In the genomic region with DNA sequence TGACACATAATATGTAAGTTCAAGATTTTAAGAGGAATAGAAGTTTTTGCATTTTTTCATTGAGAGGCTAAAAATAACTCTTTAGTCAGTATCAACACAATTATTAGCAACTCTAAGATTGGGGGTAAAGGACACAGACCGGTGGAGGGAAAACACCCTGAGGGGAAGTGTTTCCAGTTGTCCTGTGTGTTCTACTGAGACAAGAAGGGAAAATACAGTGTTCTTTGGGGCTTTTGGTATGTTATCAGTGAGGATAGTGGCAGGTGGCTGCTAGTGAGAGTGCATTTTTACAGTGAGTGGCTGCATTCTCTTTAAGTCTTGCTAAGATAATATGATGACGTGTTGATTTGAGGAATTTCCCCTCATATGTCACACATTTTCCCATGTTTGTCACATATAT, we compare ENCODE assay signal across 24 cellular contexts.
"Had no signal": no experiment of that assay in that cellular context is flagged by ENCODE, and none has a peak within 500 bp of the region (broad histone marks: within the 10 kb centered on the region; RNA-seq: fewer than 3 reads in every experiment).

No MANE protein-coding gene starts in this region.

- H3K9me3 ChIP-seq: SK-N-SH had no signal

- H3K4me2 ChIP-seq: SK-N-SH had no signal

- ATAC-seq: Panc1, PC-3 had no signal

- H3K27ac ChIP-seq: HL-60, RWPE1 had no signal

- H3K9ac ChIP-seq: SK-N-SH had no signal

- DNase-seq: Karpas-422, KG1, MM.1S, MV-4-11, NCI-H1048, NCI-H1105, NCI-H1436 treated with DMSO at 0.1 percent for 48 hours, NCI-H1694, NCI-H187 treated with DMSO at 0.1 percent for 48 hours, NCI-H2029 treated with DMSO at 0.1 percent for 48 hours, NCI-H226, NCI-H446, NCI-H510A, NCI-H524 treated with DMSO at 0.1 percent for 48 hours, NCI-H69, NCI-H774, PC-3, SHP77, SK-N-SH, SW 1271 had no signal

- FAIRE-seq: HTR-8/SVneo had no signal
